ENCODE assay signal across 10 cellular contexts in the genomic region with DNA sequence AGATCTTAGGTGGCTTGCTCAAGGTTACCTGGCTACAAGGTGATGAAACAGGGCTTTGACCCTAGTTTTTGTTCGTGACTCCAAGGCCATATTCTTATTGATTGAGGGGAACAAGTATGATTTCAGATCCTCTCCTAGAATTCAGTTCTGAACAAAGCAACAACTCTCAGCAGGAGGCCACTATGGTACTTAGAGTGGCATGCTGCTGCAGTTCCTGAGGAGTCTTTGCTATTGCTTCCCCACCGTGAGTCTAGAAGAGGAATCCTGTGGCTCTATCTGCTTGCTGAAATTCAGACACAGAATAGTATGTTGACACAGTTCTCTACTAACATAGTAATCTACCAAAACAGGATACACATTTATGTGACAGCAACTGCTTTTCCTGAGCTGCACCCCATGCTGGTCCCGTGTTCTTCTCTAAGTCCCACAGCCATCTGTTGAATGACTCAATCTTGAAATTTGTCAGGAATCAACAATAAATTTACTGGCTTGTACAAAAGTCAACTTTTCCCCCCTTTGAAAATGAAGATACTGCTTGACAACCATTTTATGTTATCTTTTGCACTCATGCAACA. TPM values are rescaled to one million over a fixed set of nuclear protein-coding genes. Genes with fewer than 3 reads are reported as not detected.
DNase-seq lines count a peak whose midpoint lies in the region; ATAC-seq and TF ChIP-seq lines count a peak whose summit lies in the region.
"Had no signal": no experiment of that assay in that cellular context is flagged by ENCODE, and none has a peak within 500 bp of the region (broad histone marks: within the 10 kb centered on the region; RNA-seq: fewer than 3 reads in every experiment).

No MANE protein-coding gene starts in this region.

- H3K9me3 Mint-ChIP-seq in endothelial cell (ENCODE audit: unreplicated experiment) = no peaks in the 10 kb centered on the region

- TF ChIP-seq CTCF in PC-3 (conservative IDR thresholded peaks at IDR 0.05; ENCODE audit: low read depth, low read length) (no peak), endothelial cell (IDR thresholded peaks at IDR 0.05; ENCODE audit: unreplicated experiment) (no peak), osteoblast (IDR thresholded peaks at IDR 0.05; ENCODE audit: extremely low read depth, low read depth, low read length) (no peak)

- H4K20me1 ChIP-seq in PC-3 (ENCODE audit: low read length) (no peaks in the 10 kb centered on the region), osteoblast (ENCODE audit: insufficient read depth, low read length) (peaks cover 3% of the 10 kb centered on the region)

- ATAC-seq in PC-3 (peak; percentile 58), GM21423 (IDR thresholded peaks at IDR 0.05; ENCODE audit: unreplicated experiment) (no peak), GM18858 (IDR thresholded peaks at IDR 0.05; ENCODE audit: unreplicated experiment) (no peak)
- ATAC-seq: heart right ventricle had no signal

- no peaks in the 10 kb centered on the region for H3K9me3 ChIP-seq in PC-3 (ENCODE audit: low read length)
- H3K9me3 ChIP-seq in osteoblast (ENCODE audit: low read depth, low read length) = no peaks in the 10 kb centered on the region
- H3K9me3 ChIP-seq: heart right ventricle had no signal

- peak overlapping the region; percentile 33 for H3K27ac ChIP-seq in PC-3 (ENCODE audit: low read length)
- peak overlapping the region; percentile 95 for H3K27ac ChIP-seq in osteoblast (ENCODE audit: low read depth, low read length)
- H3K27ac ChIP-seq: heart right ventricle had no signal

- POLR2A ChIA-PET in PC-3 (lab: Charles Lee; ENCODE audit: unreplicated experiment) = no interaction called here

- peaks cover 9% of the 10 kb centered on the region for H3K27me3 Mint-ChIP-seq in endothelial cell (ENCODE audit: unreplicated experiment)

- H3K4me2 ChIP-seq in PC-3 (ENCODE audit: low read length) = peak overlapping the region; percentile 35
- H3K4me2 ChIP-seq in osteoblast (ENCODE audit: insufficient read depth, low read length) = peak overlapping the region; percentile 66

- H3K36me3 ChIP-seq in PC-3 (ENCODE audit: low read depth, low read length) (peaks cover 3% of the 10 kb centered on the region; the same call in 1 of the 2 replicates), osteoblast (ENCODE audit: insufficient read depth, low read length) (no peaks in the 10 kb centered on the region)
- H3K36me3 ChIP-seq: heart right ventricle had no signal

- no peaks in the 10 kb centered on the region for H3K27me3 ChIP-seq in PC-3 (ENCODE audit: low read length)
- H3K27me3 ChIP-seq in osteoblast (ENCODE audit: insufficient read depth, low read length) = no peaks in the 10 kb centered on the region
- H3K27me3 ChIP-seq: heart right ventricle had no signal

- H3K36me3 Mint-ChIP-seq in endothelial cell (ENCODE audit: low read depth, unreplicated experiment) = no peaks in the 10 kb centered on the region

- H2AFZ ChIP-seq in PC-3 (ENCODE audit: low read length) (no peak overlapping the region), osteoblast (ENCODE audit: low read length) (no peak overlapping the region)

- peak overlapping the region; percentile 88 for H3K27ac Mint-ChIP-seq in endothelial cell (ENCODE audit: unreplicated experiment)

- no peaks in the 10 kb centered on the region for H3K9me2 ChIP-seq in PC-3 (replicated peaks; ENCODE audit: low read length)

- CTCF ChIA-PET in PC-3 (lab: Charles Lee) = no interaction called here

- H3K4me1 Mint-ChIP-seq in endothelial cell (ENCODE audit: unreplicated experiment) = peaks cover 30% of the 10 kb centered on the region

- no peak overlapping the region for H3K4me3 Mint-ChIP-seq in endothelial cell (ENCODE audit: unreplicated experiment)

- peaks cover 57% of the 10 kb centered on the region for H3K4me1 ChIP-seq in PC-3 (ENCODE audit: insufficient read depth, low read length)
- H3K4me1 ChIP-seq in osteoblast (ENCODE audit: insufficient read depth, low read length) = peaks cover 71% of the 10 kb centered on the region

- no TSS peak for BruUV-seq in PC-3 (replicated peaks; lab: Mats Ljungman, UMichigan)

- H3K79me2 ChIP-seq in PC-3 (ENCODE audit: low read length) = peaks cover 89% of the 10 kb centered on the region
- peaks cover 69% of the 10 kb centered on the region for H3K79me2 ChIP-seq in osteoblast (ENCODE audit: insufficient read depth, low read length)

- no peak overlapping the region for H3K9ac ChIP-seq in PC-3 (ENCODE audit: low read length)

- intact Hi-C loops in PC-3 (cut with micrococcal nuclease) = loop anchor here (5.0 kb wide), 1 partner anchor 33 kb away; no protein-coding TSS in a partner anchor

- H3F3A ChIP-seq in PC-3 (ENCODE audit: low read length, unreplicated experiment) = no peaks in the 10 kb centered on the region

- peak; percentile 59 for DNase-seq in GF-D8 (lab: John Stamatoyannopoulos, UW)
- peak; percentile 61 for DNase-seq in PC-3
- no peak for DNase-seq in endothelial cell (ENCODE audit: low spot score)
- no peak for DNase-seq in osteoblast (ENCODE audit: insufficient read length, low spot score, missing footprints)
- DNase-seq in RKO (ENCODE audit: low spot score) = no peak
- DNase-seq: activated T-cell treated with anti-CD3 and anti-CD28 coated beads, Interleukin-2, amount 50 U/mL, for 1 hour; heart right ventricle; NCI-H2029 had no signal

- H3K4me3 ChIP-seq in PC-3 (ENCODE audit: low read length) (no peak overlapping the region), osteoblast (ENCODE audit: insufficient read depth, low read length) (peak overlapping the region; percentile 31)
- H3K4me3 ChIP-seq: heart right ventricle had no signal

RNA-seq across cellular contexts. Expression of a gene that starts 4.1 kb away (rescaled TPM):
- 26.5 and 27.3 TPM in 2 replicates for total RNA-seq in PC-3 (2014; rRNA removed)
- total RNA-seq in endothelial cell (ENCODE audit: unreplicated experiment) = 18.8 TPM
- 32.6 and 32.7 TPM in 2 replicates for total RNA-seq in osteoblast

RNA-seq across cellular contexts. Expression of a gene that starts 11.9 kb away (rescaled TPM):
- total RNA-seq in PC-3 (2014; rRNA removed) (7.2 and 11.6 TPM in 2 replicates), endothelial cell (ENCODE audit: unreplicated experiment) (15.8 TPM), osteoblast (18.0 and 18.1 TPM in 2 replicates)

Comparison
In these comparisons a context has a peak if more than half of its experiments do, and no peak if none do; other contexts are left out.
1. DNase-seq: peak in GF-D8 (single experiment) and PC-3 (single experiment); none in endothelial cell (single experiment), osteoblast (single experiment) and RKO (single experiment).